ENCODE assay signal across 1 cellular context in the genomic region with DNA sequence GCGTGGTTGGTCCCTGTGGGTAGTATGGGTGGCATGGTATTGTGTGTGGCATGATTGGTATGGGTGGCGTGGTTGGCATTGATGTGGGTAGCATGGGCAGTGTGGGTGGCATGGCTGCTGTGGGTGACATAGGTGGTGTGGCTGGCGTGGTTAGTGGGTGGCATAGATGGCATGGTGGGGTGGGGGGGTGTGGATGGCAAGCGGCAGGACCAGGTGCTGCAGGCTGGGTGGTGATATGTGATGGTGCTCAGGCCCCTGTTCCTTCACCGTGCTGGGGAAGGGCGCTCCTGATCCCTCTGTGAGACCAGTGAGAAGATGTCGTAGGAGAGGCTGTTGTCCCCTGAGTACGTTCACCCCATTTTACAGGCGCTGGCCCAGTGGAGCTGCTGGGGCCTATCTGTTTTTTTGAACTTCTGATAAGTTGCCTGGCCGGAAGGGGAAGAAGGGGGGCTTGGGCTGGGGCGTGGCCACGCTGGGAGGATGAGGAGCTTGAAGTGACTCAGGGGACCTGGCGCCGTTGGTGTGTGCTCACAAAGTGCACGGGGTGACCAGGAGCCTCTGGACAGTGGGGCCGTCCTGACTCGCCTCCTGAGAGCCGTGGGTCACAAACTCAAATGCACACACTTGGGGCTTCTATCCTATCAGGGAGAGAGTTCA.
TF ChIP-seq lines count a peak whose summit lies in the region.

No MANE protein-coding gene starts in this region.

TF ChIP-seq in GM23338, 12 proteins besides CTCF, POLR2A, EP300 and RAD21 (continued from another document):
- TF ChIP-seq ZNF462 (CRISPR knock-in tag; IDR thresholded peaks at IDR 0.05) (no peak), CREB1 (CRISPR knock-in tag; IDR thresholded peaks at IDR 0.05; ENCODE audit: low read depth) (no peak), NANOG (IDR thresholded peaks at IDR 0.05; ENCODE audit: borderline replicate concordance) (no peak), REST (IDR thresholded peaks at IDR 0.05; ENCODE audit: unreplicated experiment) (no peak), ZNF331 (CRISPR knock-in tag; IDR thresholded peaks at IDR 0.05; ENCODE audit: low read depth) (no peak), POLR2AphosphoS5 (IDR thresholded peaks at IDR 0.05; ENCODE audit: low read depth) (no peak), JUNB (IDR thresholded peaks at IDR 0.05; ENCODE audit: unreplicated experiment) (no peak), EZH2phosphoT487 (IDR thresholded peaks at IDR 0.05; ENCODE audit: unreplicated experiment) (no peak), STAT1 (IDR thresholded peaks at IDR 0.05; ENCODE audit: unreplicated experiment) (no peak)
TF ChIP-seq in GM23338: peak in this region for 0.
